In genomic region chr1:24805534-24806301, GRCh38 we compare ENCODE assay signal across 1 cellular context.
TF ChIP-seq lines count a peak whose summit lies in the region.

No MANE protein-coding gene starts in this region.

TF ChIP-seq in GM23338, 12 proteins besides CTCF, POLR2A, EP300 and RAD21 (continued from another document):
- TF ChIP-seq ZNF462 (CRISPR knock-in tag; IDR thresholded peaks at IDR 0.05) (no peak), NANOG (IDR thresholded peaks at IDR 0.05; ENCODE audit: borderline replicate concordance) (no peak), EZH2phosphoT487 (IDR thresholded peaks at IDR 0.05; ENCODE audit: unreplicated experiment) (no peak), POLR2AphosphoS5 (IDR thresholded peaks at IDR 0.05; ENCODE audit: low read depth) (no peak), JUNB (IDR thresholded peaks at IDR 0.05; ENCODE audit: unreplicated experiment) (no peak), ZNF331 (CRISPR knock-in tag; IDR thresholded peaks at IDR 0.05; ENCODE audit: low read depth) (no peak), REST (IDR thresholded peaks at IDR 0.05; ENCODE audit: unreplicated experiment) (no peak), CREB1 (CRISPR knock-in tag; IDR thresholded peaks at IDR 0.05; ENCODE audit: low read depth) (no peak), ZNF114 (CRISPR knock-in tag; IDR thresholded peaks at IDR 0.05) (no peak), EZH2 (IDR thresholded peaks at IDR 0.05; ENCODE audit: low read depth, unreplicated experiment) (no peak)
TF ChIP-seq in GM23338: peak in this region for 0.
